22 cellular contexts compared by ENCODE assay signal in genomic region chr14:102583726-102584125, GRCh38.
"Had no signal": no experiment of that assay in that cellular context is flagged by ENCODE, and none has a peak within 500 bp of the region (broad histone marks: within the 10 kb centered on the region; RNA-seq: fewer than 3 reads in every experiment).

No MANE protein-coding gene starts in this region.

- H3K9me3 ChIP-seq: left lung, tibial artery had no signal

- H3K27me3 Mint-ChIP-seq: activated CD8-positive, alpha-beta T cell treated with anti-CD3 and anti-CD28 coated beads for 36 hours; activated naive CD4-positive, alpha-beta T cell treated with anti-CD3 and anti-CD28 coated beads, Interleukin-2, amount 50 U/mL, for 24 hours; natural killer cell treated with Interleukin-12 subunit alpha and Interleukin-12 subunit beta and Interleukin-15 and Interleukin-18, amount 100 ng/mL, for 72 hours; stimulated activated naive CD8-positive, alpha-beta T cell treated with anti-CD3 and anti-CD28 coated beads, Interleukin-15, Interleukin-2, amounts not matched to agents 100 ng/mL and 50 ng/mL, for 24 hours had no signal

- H3K4me3 Mint-ChIP-seq: activated CD8-positive, alpha-beta T cell treated with anti-CD3 and anti-CD28 coated beads for 36 hours; activated naive CD4-positive, alpha-beta T cell treated with anti-CD3 and anti-CD28 coated beads, Interleukin-2, amount 50 U/mL, for 24 hours; activated T-helper 1 cell treated with anti-CD3 and anti-CD28 coated beads, Interleukin-12 subunit alpha, Interleukin-12 subunit beta, Interleukin-2, Interleukin-4 antibody, amounts not matched to agents 30 ng/mL and 10 ng/mL and 1 ng/mL, durations not matched to agents 14 hours and 24 hours and 36 hours; brain; dendritic cell treated with granulocyte-macrophage colony-stimulating factor and Interleukin-4, amounts not matched to agents 40 ng/mL and 50 ng/mL, for 4 days; immature natural killer cell; natural killer cell treated with Interleukin-12 subunit alpha and Interleukin-12 subunit beta and Interleukin-15 and Interleukin-18, amount 100 ng/mL, for 72 hours; stimulated activated naive CD8-positive, alpha-beta T cell treated with anti-CD3 and anti-CD28 coated beads, Interleukin-15, Interleukin-2, amounts not matched to agents 100 ng/mL and 50 ng/mL, for 24 hours had no signal

- H3K27me3 ChIP-seq: left lung had no signal

- H3K9ac ChIP-seq: parathyroid adenoma had no signal

- H3K27ac ChIP-seq: left lung, parathyroid adenoma, tibial artery had no signal

- H3K4me1 Mint-ChIP-seq: activated naive CD4-positive, alpha-beta T cell treated with anti-CD3 and anti-CD28 coated beads, Interleukin-2, amount 50 U/mL, for 24 hours; immature natural killer cell had no signal

- H2AFZ ChIP-seq: parathyroid adenoma had no signal

- H3K36me3 Mint-ChIP-seq: activated naive CD4-positive, alpha-beta T cell treated with anti-CD3 and anti-CD28 coated beads, Interleukin-2, amount 50 U/mL, for 24 hours; brain; immature natural killer cell; natural killer cell treated with Interleukin-12 subunit alpha and Interleukin-12 subunit beta and Interleukin-15 and Interleukin-18, amount 100 ng/mL, for 72 hours had no signal

- H3K4me3 ChIP-seq: left lung, tibial artery had no signal

- H3K4me1 ChIP-seq: parathyroid adenoma, tibial artery had no signal

- H3K9me3 Mint-ChIP-seq: activated CD8-positive, alpha-beta T cell treated with anti-CD3 and anti-CD28 coated beads for 36 hours; activated naive CD4-positive, alpha-beta T cell treated with anti-CD3 and anti-CD28 coated beads, Interleukin-2, amount 50 U/mL, for 24 hours; activated T-helper 1 cell treated with anti-CD3 and anti-CD28 coated beads, Interleukin-12 subunit alpha, Interleukin-12 subunit beta, Interleukin-2, Interleukin-4 antibody, amounts not matched to agents 30 ng/mL and 10 ng/mL and 1 ng/mL, durations not matched to agents 14 hours and 24 hours and 36 hours; brain; dendritic cell treated with granulocyte-macrophage colony-stimulating factor and Interleukin-4, amounts not matched to agents 40 ng/mL and 50 ng/mL, for 4 days; immature natural killer cell; natural killer cell treated with Interleukin-12 subunit alpha and Interleukin-12 subunit beta and Interleukin-15 and Interleukin-18, amount 100 ng/mL, for 72 hours; stimulated activated naive CD8-positive, alpha-beta T cell treated with anti-CD3 and anti-CD28 coated beads, Interleukin-15, Interleukin-2, amounts not matched to agents 100 ng/mL and 50 ng/mL, for 24 hours had no signal

- H3K27ac Mint-ChIP-seq: activated CD8-positive, alpha-beta T cell treated with anti-CD3 and anti-CD28 coated beads for 36 hours; activated naive CD4-positive, alpha-beta T cell treated with anti-CD3 and anti-CD28 coated beads, Interleukin-2, amount 50 U/mL, for 24 hours; activated T-helper 1 cell treated with anti-CD3 and anti-CD28 coated beads, Interleukin-12 subunit alpha, Interleukin-12 subunit beta, Interleukin-2, Interleukin-4 antibody, amounts not matched to agents 30 ng/mL and 10 ng/mL and 1 ng/mL, durations not matched to agents 14 hours and 24 hours and 36 hours; dendritic cell treated with granulocyte-macrophage colony-stimulating factor and Interleukin-4, amounts not matched to agents 40 ng/mL and 50 ng/mL, for 4 days; immature natural killer cell; natural killer cell treated with Interleukin-12 subunit alpha and Interleukin-12 subunit beta and Interleukin-15 and Interleukin-18, amount 100 ng/mL, for 72 hours; stimulated activated naive CD8-positive, alpha-beta T cell treated with anti-CD3 and anti-CD28 coated beads, Interleukin-15, Interleukin-2, amounts not matched to agents 100 ng/mL and 50 ng/mL, for 24 hours had no signal

- FAIRE-seq: endometrium, urothelium cell line had no signal

- H3K36me3 ChIP-seq: left lung, tibial artery had no signal

- H3K79me2 ChIP-seq: parathyroid adenoma had no signal

- DNase-seq: activated CD4-positive, alpha-beta T cell treated with anti-CD3 and anti-CD28 coated beads for 48 hours; activated CD8-positive, alpha-beta T cell treated with anti-CD3 and anti-CD28 coated beads for 36 hours; activated gamma-delta T cell; anterior cingulate cortex; caudate nucleus; effector CD4-positive, alpha-beta T cell; immature natural killer cell; kidney glomerular epithelial cell; stimulated activated CD4-positive, alpha-beta T cell treated with anti-CD3 and anti-CD28 coated beads, Interleukin-12 subunit alpha, Interleukin-12 subunit beta, amount 100 ng/mL, for 4 hours; stimulated activated CD4-positive, alpha-beta T cell treated with anti-CD3 and anti-CD28 coated beads, Interleukin-4, amount 100 ng/mL, for 4 hours; substantia nigra; tibial artery had no signal
